ENCODE assay signal across 1 cellular context in genomic region chrX:49100704-49101628, GRCh38.
A peak's percentile ranks its signal among the peaks of the same experiment; 100 is the strongest.
TF ChIP-seq lines count a peak whose summit lies in the region.

No MANE protein-coding gene starts in this region.

TF ChIP-seq in A549, 52 proteins besides CTCF, POLR2A, EP300 and RAD21 (continued from another document):
- no peak for TF ChIP-seq ZC3H11A (IDR thresholded peaks at IDR 0.05)
- TF ChIP-seq NPAS2 (CRISPR knock-in tag; IDR thresholded peaks at IDR 0.05; ENCODE audit: borderline replicate concordance): no peak
- peak; percentile 69; the same call in 1 of the 2 replicates for TF ChIP-seq E2F6 (IDR thresholded peaks at IDR 0.05; ENCODE audit: borderline replicate concordance, low read depth)
- TF ChIP-seq RARB (CRISPR knock-in tag; IDR thresholded peaks at IDR 0.05): no peak
- TF ChIP-seq ELK1 (IDR thresholded peaks at IDR 0.05; ENCODE audit: low read depth, low read length): no peak
- TF ChIP-seq MAX (IDR thresholded peaks at IDR 0.05): peak; percentile 85
- no peak for TF ChIP-seq CBX2 (IDR thresholded peaks at IDR 0.05; ENCODE audit: borderline replicate concordance, low read depth)
- TF ChIP-seq FOXS1 (CRISPR knock-in tag; IDR thresholded peaks at IDR 0.05): no peak
- no peak for TF ChIP-seq KDM5A (IDR thresholded peaks at IDR 0.05)
- 0 out of 3 replicates have a peak, but pooled peaks have one; percentile 18 for TF ChIP-seq BCL3 (IDR thresholded peaks at IDR 0.05)
- TF ChIP-seq EHF (CRISPR knock-in tag; IDR thresholded peaks at IDR 0.05): no peak
- TF ChIP-seq HOXB13 (CRISPR knock-in tag; IDR thresholded peaks at IDR 0.05; ENCODE audit: low read depth): no peak
- no peak for TF ChIP-seq HOXA7 (CRISPR knock-in tag; IDR thresholded peaks at IDR 0.05)
- no peak for TF ChIP-seq ZFP36 (IDR thresholded peaks at IDR 0.05; ENCODE audit: borderline replicate concordance, partially characterized antibody)
- TF ChIP-seq HMGXB4 (CRISPR knock-in tag; IDR thresholded peaks at IDR 0.05; ENCODE audit: borderline replicate concordance): no peak
- no peak for TF ChIP-seq CHD4 (IDR thresholded peaks at IDR 0.05; ENCODE audit: borderline replicate concordance)
- TF ChIP-seq FOSL2 (IDR thresholded peaks at IDR 0.05): no peak
- no peak for TF ChIP-seq FOSL2 (CRISPR knock-in tag; IDR thresholded peaks at IDR 0.05)
- TF ChIP-seq JUNB (IDR thresholded peaks at IDR 0.05): no peak
- no peak for TF ChIP-seq HEYL (CRISPR knock-in tag; IDR thresholded peaks at IDR 0.05)
- no peak for TF ChIP-seq USF2 (IDR thresholded peaks at IDR 0.05)
- TF ChIP-seq RNF2 (IDR thresholded peaks at IDR 0.05; ENCODE audit: borderline replicate concordance, low read depth): no peak
- TF ChIP-seq RCOR1 (IDR thresholded peaks at IDR 0.05; ENCODE audit: low read depth, low read length): no peak
- no peak for TF ChIP-seq GATA3 (IDR thresholded peaks at IDR 0.05; ENCODE audit: borderline replicate concordance)
